8 cellular contexts compared by ENCODE assay signal in the genomic region with DNA sequence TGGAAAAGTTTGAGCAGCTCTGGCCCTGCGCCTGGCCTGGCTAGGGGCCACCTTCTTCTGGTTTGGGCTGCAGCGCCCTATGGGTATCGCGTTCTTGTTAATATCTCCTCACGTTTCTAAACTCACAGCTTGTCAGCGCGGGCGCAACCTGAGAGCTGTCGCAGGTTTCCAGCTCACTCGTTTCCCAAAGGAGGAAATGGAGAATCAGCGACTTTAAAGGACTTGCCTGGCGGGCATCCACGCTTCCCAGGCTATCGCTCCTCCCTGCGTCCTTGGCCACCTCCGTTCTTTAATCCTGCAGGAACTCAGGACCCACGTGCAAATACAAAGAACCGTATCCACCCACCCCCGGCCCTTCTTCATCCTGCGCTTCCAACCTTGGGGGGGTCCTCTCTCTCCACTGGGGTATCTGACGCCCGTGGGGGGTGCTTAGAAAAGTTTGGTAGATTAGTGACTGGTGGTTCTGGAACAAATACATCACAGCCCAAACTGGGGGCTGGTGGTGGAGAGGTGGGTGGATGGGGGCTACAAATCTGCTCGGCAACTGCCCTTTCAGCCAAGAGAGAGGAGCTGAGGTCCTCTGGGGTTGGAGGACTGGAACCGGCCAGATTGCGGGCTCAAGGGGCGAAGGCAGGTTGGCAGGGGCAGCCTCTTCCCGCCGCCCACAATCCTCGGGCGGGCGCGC. TPM values are rescaled to one million over a fixed set of nuclear protein-coding genes. Genes with fewer than 3 reads are reported as not detected.
DNase-seq lines count a peak whose midpoint lies in the region; ATAC-seq and TF ChIP-seq lines count a peak whose summit lies in the region.

No MANE protein-coding gene starts in this region.

- peak overlapping the region; percentile 86 to 95 (median 92) for H3K4me3 Mint-ChIP-seq in naive thymus-derived CD4-positive, alpha-beta T cell

- POLR2A ChIA-PET in naive thymus-derived CD4-positive, alpha-beta T cell (lab: Charles Lee), result interaction anchor here (1.2 to 1.6 kb wide), 3 partner anchors 60 to 1119 kb away, joined by 3 to 4 read pairs (median 3); a partner anchor contains a TSS

- H3K4me1 ChIP-seq in naive thymus-derived CD4-positive, alpha-beta T cell (ENCODE audit: control insufficient read depth in 2 of 2, insufficient read depth in 2 of 2, low read length in 2 of 2), result peaks cover 4 to 8% of the 10 kb centered on the region in 2 donors
- H3K4me1 ChIP-seq in vagina, result peaks cover 29% of the 10 kb centered on the region

- H3K27ac ChIP-seq in naive thymus-derived CD4-positive, alpha-beta T cell (ENCODE audit: low read depth, low read length), result peak overlapping the region; percentile 56
- no peak overlapping the region for H3K27ac ChIP-seq in vagina

- H3K36me3 Mint-ChIP-seq in naive thymus-derived CD4-positive, alpha-beta T cell, result peaks cover 0 to 8% (median 5%) of the 10 kb centered on the region in 5 donors

- H3K9me3 ChIP-seq in naive thymus-derived CD4-positive, alpha-beta T cell (ENCODE audit: control insufficient read depth in 2 of 3, low read length in 3 of 3), result no peaks in the 10 kb centered on the region
- H3K9me3 ChIP-seq in vagina, result no peaks in the 10 kb centered on the region

- H3K4me3 ChIP-seq in fibroblast of pulmonary artery (replicated peaks; ENCODE audit: low read depth, low read length), result peak overlapping the region; percentile 86
- H3K4me3 ChIP-seq in naive thymus-derived CD4-positive, alpha-beta T cell (ENCODE audit: low read length), result peak overlapping the region; percentile 86
- peak overlapping the region; percentile 55 to 59 for H3K4me3 ChIP-seq in vagina

- TF ChIP-seq CTCF in fibroblast of pulmonary artery (IDR thresholded peaks at IDR 0.05; ENCODE audit: low read length, missing control alignments) (no peak), vagina (IDR thresholded peaks at IDR 0.05) (no peak)

- DNase-seq in GM04504 (ENCODE audit: low read depth) (peak; percentile 18), NCI-H146 (lab: John Stamatoyannopoulos, UW) (peak; percentile 49), fibroblast of pulmonary artery (ENCODE audit: low read depth) (peak; percentile 38), vagina (ENCODE audit: extremely low spot score in 2 of 2) (peak in 1 of 2 donors; percentile 88)
- DNase-seq in activated T-cell treated with anti-CD3 and anti-CD28 coated beads, Interleukin-2, amount 50 U/mL, for 1 hour, result peak; percentile 20
- DNase-seq in naive thymus-derived CD4-positive, alpha-beta T cell, result peak in 3 of 9 donors; percentile 10 to 17 (median 11)

- peaks cover 0 to 5% (median 0%) of the 10 kb centered on the region in 5 donors for H3K27me3 Mint-ChIP-seq in naive thymus-derived CD4-positive, alpha-beta T cell

- intact Hi-C loops in naive thymus-derived CD4-positive, alpha-beta T cell (cut with micrococcal nuclease), result loop anchor here (1.0 to 10.0 kb wide), 7 partner anchors 60 to 1274 kb away; a partner anchor contains a TSS
- intact Hi-C loops in vagina (cut with DNase I), result no loop called here

- H3K36me3 ChIP-seq in naive thymus-derived CD4-positive, alpha-beta T cell (ENCODE audit: control insufficient read depth in 2 of 3, insufficient read depth in 3 of 3, low read length in 3 of 3), result no peaks in the 10 kb centered on the region
- H3K36me3 ChIP-seq in vagina, result no peaks in the 10 kb centered on the region

- CTCF ChIA-PET in naive thymus-derived CD4-positive, alpha-beta T cell (lab: Charles Lee), result interaction anchor here (1.9 kb wide), 1 partner anchor 13 kb away, joined by 5 read pairs; no protein-coding TSS in a partner anchor

- H3K4me1 Mint-ChIP-seq in naive thymus-derived CD4-positive, alpha-beta T cell, result peaks cover 21 to 54% (median 44%) of the 10 kb centered on the region in 7 donors

- peaks cover 0 to 2% (median 0%) of the 10 kb centered on the region in 11 donors for H3K9me3 Mint-ChIP-seq in naive thymus-derived CD4-positive, alpha-beta T cell

- no peaks in the 10 kb centered on the region for H3K27me3 ChIP-seq in naive thymus-derived CD4-positive, alpha-beta T cell (ENCODE audit: control insufficient read depth in 2 of 2, insufficient read depth in 2 of 2, low read length in 2 of 2)
- H3K27me3 ChIP-seq in vagina, result no peaks in the 10 kb centered on the region

- H3K27ac Mint-ChIP-seq in naive thymus-derived CD4-positive, alpha-beta T cell, result peak overlapping the region; percentile 60 to 95 (median 81)

- ATAC-seq in naive thymus-derived CD4-positive, alpha-beta T cell, result no peak
- ATAC-seq in GM21515 (IDR thresholded peaks at IDR 0.05; ENCODE audit: unreplicated experiment) (no peak), HG02840 (IDR thresholded peaks at IDR 0.05; ENCODE audit: low FRiP score, unreplicated experiment) (no peak)

- no peak for TF ChIP-seq POLR2A in vagina (IDR thresholded peaks at IDR 0.05)

RNA-seq across cellular contexts. Expression of a gene that starts 0.6 kb away (rescaled TPM):
- 10 to 100 TPM in 2 of 5 experiments, 1 to 10 TPM in 3; 1.6 to 65.2 (median 9.5) TPM for total RNA-seq in naive thymus-derived CD4-positive, alpha-beta T cell
- polyA plus RNA-seq in naive thymus-derived CD4-positive, alpha-beta T cell, result 10 to 100 TPM; 14.2 to 20.6 TPM
- total RNA-seq in vagina, result 6.9 TPM
